ENCODE assay signal across 15 cellular contexts in genomic region chr10:129193148-129193547, GRCh38.
DNase-seq lines count a peak whose midpoint lies in the region; ATAC-seq, FAIRE-seq and TF ChIP-seq lines count a peak whose summit lies in the region.
"Had no signal": no experiment of that assay in that cellular context is flagged by ENCODE, and none has a peak within 500 bp of the region (broad histone marks: within the 10 kb centered on the region; RNA-seq: fewer than 3 reads in every experiment).

No MANE protein-coding gene starts in this region.

- CTCF ChIA-PET in activated CD4-positive, alpha-beta T cell treated with anti-CD3 and anti-CD28 coated beads, Interleukin-2, amount 10 ng/mL, durations not matched to agents 7 days and 5 days (lab: Charles Lee): no interaction called here
- CTCF ChIA-PET in CD8-positive, alpha-beta T cell (lab: Charles Lee): no interaction called here

- H3K27ac ChIP-seq in gastrocnemius medialis: peak overlapping the region in 3 of 4 donors; percentile 20 to 48 (median 32)
- H3K27ac ChIP-seq in CD8-positive, alpha-beta T cell (ENCODE audit: low read depth, low read length): no peak overlapping the region
- H3K27ac ChIP-seq: tibial artery had no signal

- H3K36me3 Mint-ChIP-seq in activated CD4-positive, alpha-beta T cell treated with anti-CD3 and anti-CD28 coated beads, Interleukin-2, amount 10 ng/mL, durations not matched to agents 7 days and 5 days (ENCODE audit: low read depth): no peaks in the 10 kb centered on the region
- H3K36me3 Mint-ChIP-seq in CD8-positive, alpha-beta T cell: no peaks in the 10 kb centered on the region

- FAIRE-seq in D721Med (lab: Jason Lieb, UNC): no peak
- FAIRE-seq: endometrium had no signal

- H3K4me1 Mint-ChIP-seq in activated CD4-positive, alpha-beta T cell treated with anti-CD3 and anti-CD28 coated beads, Interleukin-2, amount 10 ng/mL, durations not matched to agents 7 days and 5 days: peaks cover 6% of the 10 kb centered on the region
- peaks cover 3% of the 10 kb centered on the region for H3K4me1 Mint-ChIP-seq in CD8-positive, alpha-beta T cell (ENCODE audit: low read depth)

- H3K9me3 ChIP-seq in MG63 (no peaks in the 10 kb centered on the region; the same call in 1 of the 2 replicates), gastrocnemius medialis (no peaks in the 10 kb centered on the region)
- H3K9me3 ChIP-seq in CD8-positive, alpha-beta T cell (ENCODE audit: low read length): no peaks in the 10 kb centered on the region
- H3K9me3 ChIP-seq: mucosa of descending colon had no signal

- DNase-seq in activated CD4-positive, alpha-beta T cell treated with anti-CD3 and anti-CD28 coated beads for 48 hours: peak; percentile 40
- no peak for DNase-seq in activated CD4-positive, alpha-beta T cell treated with anti-CD3 and anti-CD28 coated beads, Interleukin-2, amount 10 ng/mL, durations not matched to agents 7 days and 5 days
- DNase-seq in MG63 (peak; percentile 82), fibroblast of mammary gland (ENCODE audit: low read depth) (peak; percentile 39), gastrocnemius medialis (peak in 1 of 2 donors; percentile 16), D721Med (ENCODE audit: insufficient read length, low spot score) (no peak)
- DNase-seq in CD8-positive, alpha-beta T cell: no peak
- DNase-seq: EL, KBM-7, NCI-H2107 had no signal

- H3K27me3 ChIP-seq in MG63 (peaks cover 5% of the 10 kb centered on the region; the same call in 1 of the 2 replicates), gastrocnemius medialis (peaks cover 0 to 5% (median 2%) of the 10 kb centered on the region in 3 donors)
- no peaks in the 10 kb centered on the region for H3K27me3 ChIP-seq in CD8-positive, alpha-beta T cell (ENCODE audit: insufficient read depth, low read length)

- POLR2A ChIA-PET in activated CD4-positive, alpha-beta T cell treated with anti-CD3 and anti-CD28 coated beads, Interleukin-2, amount 10 ng/mL, durations not matched to agents 7 days and 5 days (lab: Charles Lee): no interaction called here
- POLR2A ChIA-PET in CD8-positive, alpha-beta T cell (lab: Charles Lee): interaction anchor here (1.0 kb wide), 1 partner anchor 29 kb away, joined by 3 read pairs; no protein-coding TSS in a partner anchor

- no peak overlapping the region for H3K27ac Mint-ChIP-seq in activated CD4-positive, alpha-beta T cell treated with anti-CD3 and anti-CD28 coated beads, Interleukin-2, amount 10 ng/mL, durations not matched to agents 7 days and 5 days
- no peak overlapping the region for H3K27ac Mint-ChIP-seq in CD8-positive, alpha-beta T cell

- in situ Hi-C loops in gastrocnemius medialis (cut with MboI; ENCODE audit: low sequenced_read_pairs in 4 of 4): no loop called here

- no peaks in the 10 kb centered on the region for H3K9me3 Mint-ChIP-seq in activated CD4-positive, alpha-beta T cell treated with anti-CD3 and anti-CD28 coated beads, Interleukin-2, amount 10 ng/mL, durations not matched to agents 7 days and 5 days
- H3K9me3 Mint-ChIP-seq in CD8-positive, alpha-beta T cell: peaks cover 4% of the 10 kb centered on the region

- intact Hi-C loops in gastrocnemius medialis (cut with DNase I; ENCODE audit: low total_unique reads): no loop called here
- intact Hi-C loops in CD8-positive, alpha-beta T cell (cut with DNase I, micrococcal nuclease): no loop called here

- TF ChIP-seq POLR2A in gastrocnemius medialis (IDR thresholded peaks at IDR 0.05): no peak

- peak overlapping the region; percentile 20; the same call in 1 of the 2 replicates for H3K4me3 ChIP-seq in MG63
- H3K4me3 ChIP-seq in fibroblast of mammary gland (ENCODE audit: control insufficient read depth, low read depth, low read length): no peak overlapping the region
- no peak overlapping the region for H3K4me3 ChIP-seq in gastrocnemius medialis
- H3K4me3 ChIP-seq in CD8-positive, alpha-beta T cell (ENCODE audit: low read depth, low read length): no peak overlapping the region
- H3K4me3 ChIP-seq: mucosa of descending colon, tibial artery had no signal

- H3K36me3 ChIP-seq in MG63 (no peaks in the 10 kb centered on the region), gastrocnemius medialis (no peaks in the 10 kb centered on the region)
- H3K36me3 ChIP-seq in CD8-positive, alpha-beta T cell (ENCODE audit: insufficient read depth, low read length): no peaks in the 10 kb centered on the region
- H3K36me3 ChIP-seq: tibial artery had no signal

- TF ChIP-seq CTCF in fibroblast of mammary gland (conservative IDR thresholded peaks at IDR 0.05; ENCODE audit: control insufficient read depth, insufficient read depth, low read depth, low read length) (no peak), gastrocnemius medialis (IDR thresholded peaks at IDR 0.05 in 4 of 5, conservative IDR thresholded peaks at IDR 0.05 in 1 of 5) (no peak), D721Med (IDR thresholded peaks at IDR 0.05; ENCODE audit: insufficient read depth, missing control alignments) (no peak)
- no peak for TF ChIP-seq CTCF in CD8-positive, alpha-beta T cell (IDR thresholded peaks at IDR 0.05)

- peaks cover 26% of the 10 kb centered on the region for H3K27me3 Mint-ChIP-seq in activated CD4-positive, alpha-beta T cell treated with anti-CD3 and anti-CD28 coated beads, Interleukin-2, amount 10 ng/mL, durations not matched to agents 7 days and 5 days
- peaks cover 10% of the 10 kb centered on the region for H3K27me3 Mint-ChIP-seq in CD8-positive, alpha-beta T cell (ENCODE audit: low read depth)

- H3K4me1 ChIP-seq in gastrocnemius medialis: peaks cover 0 to 6% of the 10 kb centered on the region in 2 donors
- no peaks in the 10 kb centered on the region for H3K4me1 ChIP-seq in CD8-positive, alpha-beta T cell (ENCODE audit: insufficient read depth, low read length)

- ATAC-seq in gastrocnemius medialis (peak; percentile 40 to 46), GM18873 (IDR thresholded peaks at IDR 0.05; ENCODE audit: low FRiP score, unreplicated experiment) (no peak)
- ATAC-seq in CD8-positive, alpha-beta T cell: no peak
- ATAC-seq: Panc1 had no signal

- H3K4me3 Mint-ChIP-seq in activated CD4-positive, alpha-beta T cell treated with anti-CD3 and anti-CD28 coated beads, Interleukin-2, amount 10 ng/mL, durations not matched to agents 7 days and 5 days: no peak overlapping the region
- H3K4me3 Mint-ChIP-seq in CD8-positive, alpha-beta T cell: no peak overlapping the region

Comparison
In these comparisons a context has a peak if more than half of its experiments do, and no peak if none do; other contexts are left out.
1. DNase-seq: peak in activated CD4-positive, alpha-beta T cell treated with anti-CD3 and anti-CD28 coated beads for 48 hours (single experiment), MG63 (single experiment) and fibroblast of mammary gland (single experiment); none in activated CD4-positive, alpha-beta T cell treated with anti-CD3 and anti-CD28 coated beads, Interleukin-2, amount 10 ng/mL, durations not matched to agents 7 days and 5 days (single experiment), CD8-positive, alpha-beta T cell (0 of 7) and D721Med (single experiment).
2. ATAC-seq: peak in gastrocnemius medialis (2 of 2); none in CD8-positive, alpha-beta T cell (single experiment) and GM18873 (single experiment).